In the genomic region with DNA sequence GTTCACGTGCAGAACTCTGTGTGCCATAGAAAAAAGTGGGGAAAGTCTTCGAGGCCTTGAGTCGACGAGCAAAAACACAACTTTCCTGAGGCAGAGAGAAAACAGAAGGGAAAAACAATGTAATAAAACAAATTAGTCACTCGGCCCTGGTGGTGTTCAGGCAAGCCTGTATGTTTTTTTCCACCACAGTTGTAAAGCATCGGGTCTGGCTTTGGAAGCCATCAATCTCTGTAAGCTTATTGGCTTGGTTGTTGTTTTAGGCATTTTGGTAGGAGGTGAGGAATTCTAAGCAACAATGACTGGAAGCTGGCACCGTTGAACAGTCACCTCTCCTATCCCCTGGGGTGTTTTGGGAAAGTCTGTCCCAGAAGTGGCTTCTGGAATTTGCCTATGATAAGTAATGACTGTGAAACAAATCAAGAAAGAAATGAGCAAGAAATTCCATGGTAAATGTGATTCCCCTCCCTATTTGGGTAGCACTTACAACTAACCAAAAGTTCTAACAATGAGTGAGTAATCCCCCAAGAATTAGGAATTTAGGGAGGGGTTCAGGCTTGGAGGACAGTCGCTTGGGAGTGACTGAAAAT, we compare ENCODE assay signal across 11 cellular contexts. TPM values are rescaled to one million over a fixed set of nuclear protein-coding genes. Genes with fewer than 3 reads are reported as not detected.
DNase-seq lines count a peak whose midpoint lies in the region; ATAC-seq and TF ChIP-seq lines count a peak whose summit lies in the region.
"Had no signal": no experiment of that assay in that cellular context is flagged by ENCODE, and none has a peak within 500 bp of the region (broad histone marks: within the 10 kb centered on the region; RNA-seq: fewer than 3 reads in every experiment).

No MANE protein-coding gene starts in this region.

- CTCF ChIA-PET in Caco-2 (lab: Charles Lee) (interaction anchor here (2.5 kb wide), 1 partner anchor 10 kb away, joined by 20 read pairs; no protein-coding TSS in a partner anchor), PC-3 (lab: Charles Lee) (no interaction called here)

- POLR2A ChIA-PET in Caco-2 (lab: Charles Lee) (no interaction called here), PC-3 (lab: Charles Lee; ENCODE audit: unreplicated experiment) (no interaction called here)

- WGBS in esophagus, 2 donors = 23 to 30% methylated on average over 8 of the region's 8 CpGs
- WGBS in trophoblast cell (ENCODE audit: extremely low coverage, insufficient coverage, insufficient read length) = no CpG with 5 or more reads among the region's 8 CpGs

- H3K27me3 ChIP-seq in Caco-2 (replicated peaks; ENCODE audit: control insufficient read depth, insufficient read depth, low read length) = no peaks in the 10 kb centered on the region
- H3K27me3 ChIP-seq in PC-3 (ENCODE audit: low read length) = no peaks in the 10 kb centered on the region
- peaks cover 0 to 4% of the 10 kb centered on the region in 2 donors for H3K27me3 ChIP-seq in esophagus (ENCODE audit: control insufficient read depth in 1 of 2, insufficient read depth in 2 of 2, low read length in 2 of 2)
- H3K27me3 ChIP-seq in trophoblast cell (ENCODE audit: insufficient read depth, low read length) = peaks cover 14% of the 10 kb centered on the region

- H3K27ac Mint-ChIP-seq in Caco-2 (ENCODE audit: unreplicated experiment) (peak overlapping the region; percentile 50), endothelial cell (ENCODE audit: unreplicated experiment) (no peak overlapping the region)

- no peak overlapping the region for H3K14ac ChIP-seq in trophoblast cell (ENCODE audit: low read length)

- no peak overlapping the region for H3K23ac ChIP-seq in trophoblast cell (ENCODE audit: low read length)

- no peaks in the 10 kb centered on the region for H3K79me2 ChIP-seq in PC-3 (ENCODE audit: low read length)
- H3K79me2 ChIP-seq in trophoblast cell (ENCODE audit: control insufficient read depth, insufficient read depth, low read length, poor library complexity) = peaks cover 3% of the 10 kb centered on the region

- H3K4me2 ChIP-seq in PC-3 (ENCODE audit: low read length) = peak overlapping the region; percentile 84
- peak overlapping the region; percentile 27 for H3K4me2 ChIP-seq in trophoblast cell (ENCODE audit: low read length)

- H3K9me2 ChIP-seq in PC-3 (replicated peaks; ENCODE audit: low read length) = no peaks in the 10 kb centered on the region

- H4K12ac ChIP-seq in trophoblast cell (ENCODE audit: low read depth, low read length) = no peak overlapping the region

- H2AK5ac ChIP-seq in trophoblast cell (ENCODE audit: low read length) = no peak overlapping the region

- H3K4me3 ChIP-seq in Caco-2 (ENCODE audit: low read depth, low read length) (no peak overlapping the region), PC-3 (ENCODE audit: low read length) (peak overlapping the region; percentile 32; the same call in 1 of the 2 replicates), esophagus (ENCODE audit: low read depth in 1 of 2, low read length in 2 of 2) (no peak overlapping the region), trophoblast cell (ENCODE audit: low read depth, low read length) (no peak overlapping the region)
- H3K4me3 ChIP-seq: K562 had no signal

- 0 out of 2 replicates have a peak overlapping the region, but pooled peaks have one; percentile 23 for H2AFZ ChIP-seq in PC-3 (ENCODE audit: low read length)
- no peak overlapping the region for H2AFZ ChIP-seq in trophoblast cell (ENCODE audit: insufficient read depth, low read length, poor library complexity)

- H3K9me3 ChIP-seq in Caco-2 (no peaks in the 10 kb centered on the region), PC-3 (ENCODE audit: low read length) (no peaks in the 10 kb centered on the region), esophagus (ENCODE audit: control insufficient read depth in 2 of 2, insufficient read depth in 1 of 2, low read depth in 1 of 2, low read length in 1 of 2) (peaks cover 0 to 4% of the 10 kb centered on the region in 2 donors), trophoblast cell (ENCODE audit: insufficient read depth, low read depth, low read length) (no peaks in the 10 kb centered on the region)

- H3K4me1 ChIP-seq in Caco-2 (peaks cover 28% of the 10 kb centered on the region), PC-3 (ENCODE audit: insufficient read depth, low read length) (peaks cover 47% of the 10 kb centered on the region), esophagus (ENCODE audit: control insufficient read depth in 2 of 2, insufficient read depth in 2 of 2, low read length in 1 of 2) (peaks cover 0 to 17% of the 10 kb centered on the region in 2 donors), trophoblast cell (ENCODE audit: control insufficient read depth in 1 of 2, insufficient read depth in 2 of 2, low read length in 2 of 2) (peaks cover 14 to 28% of the 10 kb centered on the region in 2 experiments)

- no peak overlapping the region for H3K4me3 Mint-ChIP-seq in Caco-2 (ENCODE audit: unreplicated experiment)
- no peak overlapping the region for H3K4me3 Mint-ChIP-seq in endothelial cell (ENCODE audit: unreplicated experiment)

- no peak overlapping the region for H4K8ac ChIP-seq in trophoblast cell (ENCODE audit: low read depth, low read length)

- H2BK12ac ChIP-seq in trophoblast cell (ENCODE audit: low read length) = no peak overlapping the region

- no peak overlapping the region for H3K4ac ChIP-seq in trophoblast cell (ENCODE audit: low read depth, low read length)

- DNase-seq in Caco-2 (no peak), PC-3 (peak; percentile 88), trophoblast cell (peak in 1 of 2 donors; percentile 16), NCI-H446 (lab: John Stamatoyannopoulos, UW) (no peak), endothelial cell (ENCODE audit: low spot score) (no peak)
- DNase-seq in stimulated activated CD4-positive, alpha-beta T cell treated with anti-CD3 and anti-CD28 coated beads, Interleukin-4, amount 100 ng/mL, for 24 hours = no peak
- DNase-seq: NCI-H82; stimulated activated naive CD8-positive, alpha-beta T cell treated with anti-CD3 and anti-CD28 coated beads, Interleukin-15, Interleukin-2, amounts not matched to agents 100 U/mL and 50 U/mL, for 24 hours had no signal

- peaks cover 21% of the 10 kb centered on the region for H3K79me1 ChIP-seq in trophoblast cell (ENCODE audit: low read length)

- BruUV-seq in Caco-2 (replicated peaks; lab: Mats Ljungman, UMichigan) = no TSS peak
- TSS peak; percentile 42 for BruUV-seq in PC-3 (replicated peaks; lab: Mats Ljungman, UMichigan)

- no peaks in the 10 kb centered on the region for H3F3A ChIP-seq in PC-3 (ENCODE audit: low read length, unreplicated experiment)

- H3K4me1 Mint-ChIP-seq in Caco-2 (ENCODE audit: low read depth, unreplicated experiment) (peaks cover 30% of the 10 kb centered on the region), endothelial cell (ENCODE audit: unreplicated experiment) (peaks cover 26% of the 10 kb centered on the region)

- no peak overlapping the region for H4K91ac ChIP-seq in trophoblast cell (ENCODE audit: low read depth, low read length)

- H3K27me3 Mint-ChIP-seq in Caco-2 (ENCODE audit: insufficient read depth, unreplicated experiment) (peaks cover 13% of the 10 kb centered on the region), endothelial cell (ENCODE audit: unreplicated experiment) (peaks cover 8% of the 10 kb centered on the region)

- ATAC-seq in PC-3 (peak; percentile 62), GM21529 (IDR thresholded peaks at IDR 0.05; ENCODE audit: unreplicated experiment) (no peak)
- ATAC-seq: K562; stimulated activated naive CD8-positive, alpha-beta T cell treated with anti-CD3 and anti-CD28 coated beads, Interleukin-15, Interleukin-2, amounts not matched to agents 100 U/mL and 50 U/mL, for 24 hours had no signal

- intact Hi-C loops in Caco-2 (cut with micrococcal nuclease; ENCODE audit: unreplicated experiment) (loop anchor here (1.0 kb wide), 2 partner anchors 109 to 586 kb away; no protein-coding TSS in a partner anchor), PC-3 (cut with micrococcal nuclease) (loop anchor here (1.0 kb wide), 1 partner anchor 10 kb away; no protein-coding TSS in a partner anchor)

- H3K36me3 Mint-ChIP-seq in Caco-2 (ENCODE audit: insufficient read depth, unreplicated experiment) (no peaks in the 10 kb centered on the region), endothelial cell (ENCODE audit: low read depth, unreplicated experiment) (peaks cover 3% of the 10 kb centered on the region)

- H3K36me3 ChIP-seq in Caco-2 (ENCODE audit: control insufficient read depth, insufficient read depth, low read length) (no peaks in the 10 kb centered on the region), PC-3 (ENCODE audit: low read depth, low read length) (no peaks in the 10 kb centered on the region), esophagus (ENCODE audit: control insufficient read depth in 2 of 2, insufficient read depth in 2 of 2, low read length in 1 of 2) (no peaks in the 10 kb centered on the region), trophoblast cell (ENCODE audit: control insufficient read depth in 1 of 2, insufficient read depth in 2 of 2, low read length in 2 of 2) (no peaks in the 10 kb centered on the region)

- H3K9ac ChIP-seq in PC-3 (ENCODE audit: low read length) = peak overlapping the region; percentile 39
- no peak overlapping the region for H3K9ac ChIP-seq in trophoblast cell (ENCODE audit: low read length)

- H4K20me1 ChIP-seq in PC-3 (ENCODE audit: low read length) = no peaks in the 10 kb centered on the region

- H2BK5ac ChIP-seq in trophoblast cell (ENCODE audit: low read depth, low read length, poor library complexity) = no peak overlapping the region

- no peak overlapping the region for H3K18ac ChIP-seq in trophoblast cell (ENCODE audit: low read length)

- no peak overlapping the region for H2BK120ac ChIP-seq in trophoblast cell (ENCODE audit: insufficient read depth, low read length, poor library complexity)

- H3K9me3 Mint-ChIP-seq in Caco-2 (ENCODE audit: unreplicated experiment) (no peaks in the 10 kb centered on the region), endothelial cell (ENCODE audit: unreplicated experiment) (no peaks in the 10 kb centered on the region)

- H3K27ac ChIP-seq in PC-3 (ENCODE audit: low read length) (peak overlapping the region; percentile 82), esophagus (ENCODE audit: low read depth in 2 of 2, low read length in 1 of 2) (peak overlapping the region; percentile 40 to 49), trophoblast cell (ENCODE audit: low read depth, low read length) (peak overlapping the region; percentile 69)

- TF ChIP-seq CTCF in Caco-2 (IDR thresholded peaks at IDR 0.05; ENCODE audit: insufficient read depth in 1 of 2, low read depth in 1 of 2, low read length in 1 of 2, severe bottlenecking in 1 of 2, unreplicated experiment in 1 of 2) = no peak
- TF ChIP-seq CTCF in PC-3 (conservative IDR thresholded peaks at IDR 0.05; ENCODE audit: low read depth, low read length) = no peak
- no peak for TF ChIP-seq CTCF in endothelial cell (IDR thresholded peaks at IDR 0.05; ENCODE audit: unreplicated experiment)

RNA-seq across cellular contexts. Expression of gene CDH13, which starts 2.8 kb away (rescaled TPM):
- total RNA-seq in Caco-2 (2022) = 2.2 and 3.5 TPM in 2 replicates
- total RNA-seq in PC-3 (2014; rRNA removed) = 0.36 TPM in 1 of 2 replicates, not detected in the other
- polyA plus RNA-seq in esophagus = 1 to 10 TPM; 1.3 to 4.3 TPM
- polyA plus RNA-seq in trophoblast cell (2013) = 11.5 and 11.7 TPM in 2 replicates
- 2.3 TPM for total RNA-seq in endothelial cell (ENCODE audit: unreplicated experiment)
- total RNA-seq: K562 had no signal
